ENCODE assay signal across 1 cellular context in genomic region chr14:21383848-21384493, GRCh38.
TF ChIP-seq lines count a peak whose summit lies in the region.

SUPT16H (minus strand) TSS chr14:21384019; CDS start chr14:21383927, 92 bp downstream.

TF ChIP-seq in HepG2, 621 proteins besides CTCF, POLR2A, EP300 and RAD21 (continued from another document and continues in another):
- TF ChIP-seq ATF4 (CRISPR knock-in tag; IDR thresholded peaks at IDR 0.05): 0 out of 4 replicates have a peak, but pooled peaks have one; percentile 28
- TF ChIP-seq, protein P1, sequence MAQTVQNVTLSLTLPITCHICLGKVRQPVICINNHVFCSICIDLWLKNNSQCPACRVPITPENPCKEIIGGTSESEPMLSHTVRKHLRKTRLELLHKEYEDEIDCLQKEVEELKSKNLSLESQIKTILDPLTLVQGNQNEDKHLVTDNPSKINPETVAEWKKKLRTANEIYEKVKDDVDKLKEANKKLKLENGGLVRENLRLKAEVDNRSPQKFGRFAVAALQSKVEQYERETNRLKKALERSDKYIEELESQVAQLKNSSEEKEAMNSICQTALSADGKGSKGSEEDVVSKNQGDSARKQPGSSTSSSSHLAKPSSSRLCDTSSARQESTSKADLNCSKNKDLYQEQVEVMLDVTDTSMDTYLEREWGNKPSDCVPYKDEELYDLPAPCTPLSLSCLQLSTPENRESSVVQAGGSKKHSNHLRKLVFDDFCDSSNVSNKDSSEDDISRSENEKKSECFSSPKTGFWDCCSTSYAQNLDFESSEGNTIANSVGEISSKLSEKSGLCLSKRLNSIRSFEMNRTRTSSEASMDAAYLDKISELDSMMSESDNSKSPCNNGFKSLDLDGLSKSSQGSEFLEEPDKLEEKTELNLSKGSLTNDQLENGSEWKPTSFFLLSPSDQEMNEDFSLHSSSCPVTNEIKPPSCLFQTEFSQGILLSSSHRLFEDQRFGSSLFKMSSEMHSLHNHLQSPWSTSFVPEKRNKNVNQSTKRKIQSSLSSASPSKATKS (CRISPR knock-in tag; IDR thresholded peaks at IDR 0.05): no peak
- peak; percentile 62 for TF ChIP-seq FOXA3 (CRISPR knock-in tag; IDR thresholded peaks at IDR 0.05)
- TF ChIP-seq, protein P2, sequence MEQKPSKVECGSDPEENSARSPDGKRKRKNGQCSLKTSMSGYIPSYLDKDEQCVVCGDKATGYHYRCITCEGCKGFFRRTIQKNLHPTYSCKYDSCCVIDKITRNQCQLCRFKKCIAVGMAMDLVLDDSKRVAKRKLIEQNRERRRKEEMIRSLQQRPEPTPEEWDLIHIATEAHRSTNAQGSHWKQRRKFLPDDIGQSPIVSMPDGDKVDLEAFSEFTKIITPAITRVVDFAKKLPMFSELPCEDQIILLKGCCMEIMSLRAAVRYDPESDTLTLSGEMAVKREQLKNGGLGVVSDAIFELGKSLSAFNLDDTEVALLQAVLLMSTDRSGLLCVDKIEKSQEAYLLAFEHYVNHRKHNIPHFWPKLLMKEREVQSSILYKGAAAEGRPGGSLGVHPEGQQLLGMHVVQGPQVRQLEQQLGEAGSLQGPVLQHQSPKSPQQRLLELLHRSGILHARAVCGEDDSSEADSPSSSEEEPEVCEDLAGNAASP (CRISPR knock-in tag; IDR thresholded peaks at IDR 0.05; ENCODE audit: borderline replicate concordance): no peak
- 0 out of 2 replicates have a peak, but pooled peaks have one; percentile 48 for TF ChIP-seq PRDM10 (CRISPR knock-in tag; IDR thresholded peaks at IDR 0.05; ENCODE audit: low read depth)
- TF ChIP-seq NCOA2 (CRISPR knock-in tag; IDR thresholded peaks at IDR 0.05): peak; percentile 38; the same call in 1 of the 2 replicates
- TF ChIP-seq MAX (IDR thresholded peaks at IDR 0.05): peak; percentile 87
- peak; percentile 86 for TF ChIP-seq SMAD3 (CRISPR knock-in tag; IDR thresholded peaks at IDR 0.05)
- TF ChIP-seq ZBTB7A (CRISPR knock-in tag; IDR thresholded peaks at IDR 0.05): no peak; the same call in 1 of the 2 replicates
- TF ChIP-seq ZIK1 (CRISPR knock-in tag; IDR thresholded peaks at IDR 0.05; ENCODE audit: borderline replicate concordance, low read depth): no peak
- no peak for TF ChIP-seq HNRNPK (IDR thresholded peaks at IDR 0.05; ENCODE audit: low read depth, low read length, poor library complexity, severe bottlenecking)
- TF ChIP-seq NFRKB (IDR thresholded peaks at IDR 0.05): no peak
- TF ChIP-seq MED1 (CRISPR knock-in tag; IDR thresholded peaks at IDR 0.05): no peak
- peak; percentile 80; the same call in 1 of the 2 replicates for TF ChIP-seq SNAPC2 (CRISPR knock-in tag; IDR thresholded peaks at IDR 0.05)
- TF ChIP-seq, protein P3, sequence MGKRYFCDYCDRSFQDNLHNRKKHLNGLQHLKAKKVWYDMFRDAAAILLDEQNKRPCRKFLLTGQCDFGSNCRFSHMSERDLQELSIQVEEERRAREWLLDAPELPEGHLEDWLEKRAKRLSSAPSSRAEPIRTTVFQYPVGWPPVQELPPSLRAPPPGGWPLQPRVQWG (CRISPR knock-in tag; IDR thresholded peaks at IDR 0.05; ENCODE audit: borderline replicate concordance, low read depth): no peak
- peak; percentile 94 for TF ChIP-seq SP5 (CRISPR knock-in tag; IDR thresholded peaks at IDR 0.05; ENCODE audit: borderline replicate concordance, low read depth)
- no peak for TF ChIP-seq NR3C1 (CRISPR knock-in tag; IDR thresholded peaks at IDR 0.05)
- no peak for TF ChIP-seq MXD3 (CRISPR knock-in tag; IDR thresholded peaks at IDR 0.05)
- TF ChIP-seq JUN (CRISPR knock-in tag; IDR thresholded peaks at IDR 0.05): no peak
- no peak for TF ChIP-seq ZBTB14 (CRISPR knock-in tag; IDR thresholded peaks at IDR 0.05)
- TF ChIP-seq SCMH1 (CRISPR knock-in tag; IDR thresholded peaks at IDR 0.05; ENCODE audit: borderline replicate concordance): no peak
- TF ChIP-seq ZBTB46 (CRISPR knock-in tag; IDR thresholded peaks at IDR 0.05; ENCODE audit: borderline replicate concordance): no peak
- 0 out of 2 replicates have a peak, but pooled peaks have one; percentile 51 for TF ChIP-seq ZNF430 (CRISPR knock-in tag; IDR thresholded peaks at IDR 0.05)
- TF ChIP-seq TRIM24 (CRISPR knock-in tag; IDR thresholded peaks at IDR 0.05): no peak
- peak; percentile 81 for TF ChIP-seq ATF1 (CRISPR knock-in tag; IDR thresholded peaks at IDR 0.05)
- TF ChIP-seq ZNF598 (CRISPR knock-in tag; IDR thresholded peaks at IDR 0.05; ENCODE audit: borderline replicate concordance): peak; percentile 82; the same call in 1 of the 2 replicates
- no peak for TF ChIP-seq RFX5 (IDR thresholded peaks at IDR 0.05; ENCODE audit: low read depth, low read length)
- TF ChIP-seq RORA (CRISPR knock-in tag; IDR thresholded peaks at IDR 0.05): no peak
- TF ChIP-seq NR2F2 (IDR thresholded peaks at IDR 0.05; ENCODE audit: borderline replicate concordance, low read depth): no peak; the same call in 1 of the 2 replicates
- TF ChIP-seq SOX5 (CRISPR knock-in tag; IDR thresholded peaks at IDR 0.05; ENCODE audit: borderline replicate concordance): peak; percentile 62; the same call in 1 of the 2 replicates
- TF ChIP-seq ZNF326 (CRISPR knock-in tag; IDR thresholded peaks at IDR 0.05; ENCODE audit: borderline replicate concordance): no peak
- TF ChIP-seq ZNF383 (CRISPR knock-in tag; IDR thresholded peaks at IDR 0.05; ENCODE audit: borderline replicate concordance): no peak; the same call in 1 of the 2 replicates
- TF ChIP-seq ZSCAN30 (CRISPR knock-in tag; IDR thresholded peaks at IDR 0.05): no peak; the same call in 1 of the 2 replicates
- TF ChIP-seq ZNF367 (CRISPR knock-in tag; IDR thresholded peaks at IDR 0.05; ENCODE audit: borderline replicate concordance): no peak; the same call in 1 of the 2 replicates
- peak; percentile 95 for TF ChIP-seq ZNF687 (CRISPR knock-in tag; IDR thresholded peaks at IDR 0.05)
- TF ChIP-seq MLLT10 (CRISPR knock-in tag; IDR thresholded peaks at IDR 0.05): no peak
- TF ChIP-seq, protein P4, sequence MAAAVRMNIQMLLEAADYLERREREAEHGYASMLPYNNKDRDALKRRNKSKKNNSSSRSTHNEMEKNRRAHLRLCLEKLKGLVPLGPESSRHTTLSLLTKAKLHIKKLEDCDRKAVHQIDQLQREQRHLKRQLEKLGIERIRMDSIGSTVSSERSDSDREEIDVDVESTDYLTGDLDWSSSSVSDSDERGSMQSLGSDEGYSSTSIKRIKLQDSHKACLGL (CRISPR knock-in tag; IDR thresholded peaks at IDR 0.05): peak; percentile 29; the same call in 1 of the 2 replicates
- TF ChIP-seq ZNF101 (CRISPR knock-in tag; IDR thresholded peaks at IDR 0.05; ENCODE audit: borderline replicate concordance, low read depth): no peak
- peak; percentile 82 for TF ChIP-seq HOXA3 (CRISPR knock-in tag; IDR thresholded peaks at IDR 0.05)
- no peak for TF ChIP-seq AHR (CRISPR knock-in tag; IDR thresholded peaks at IDR 0.05)
- TF ChIP-seq ZMYM3 (CRISPR knock-in tag; IDR thresholded peaks at IDR 0.05): no peak; the same call in 1 of the 2 replicates
- TF ChIP-seq BORCS8-MEF2B (CRISPR knock-in tag; IDR thresholded peaks at IDR 0.05): peak; percentile 83
- TF ChIP-seq ZBTB3 (CRISPR knock-in tag; IDR thresholded peaks at IDR 0.05; ENCODE audit: borderline replicate concordance, low read depth): peak; percentile 52; the same call in 1 of the 2 replicates
- TF ChIP-seq, protein P5, sequence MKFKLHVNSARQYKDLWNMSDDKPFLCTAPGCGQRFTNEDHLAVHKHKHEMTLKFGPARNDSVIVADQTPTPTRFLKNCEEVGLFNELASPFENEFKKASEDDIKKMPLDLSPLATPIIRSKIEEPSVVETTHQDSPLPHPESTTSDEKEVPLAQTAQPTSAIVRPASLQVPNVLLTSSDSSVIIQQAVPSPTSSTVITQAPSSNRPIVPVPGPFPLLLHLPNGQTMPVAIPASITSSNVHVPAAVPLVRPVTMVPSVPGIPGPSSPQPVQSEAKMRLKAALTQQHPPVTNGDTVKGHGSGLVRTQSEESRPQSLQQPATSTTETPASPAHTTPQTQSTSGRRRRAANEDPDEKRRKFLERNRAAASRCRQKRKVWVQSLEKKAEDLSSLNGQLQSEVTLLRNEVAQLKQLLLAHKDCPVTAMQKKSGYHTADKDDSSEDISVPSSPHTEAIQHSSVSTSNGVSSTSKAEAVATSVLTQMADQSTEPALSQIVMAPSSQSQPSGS (CRISPR knock-in tag; IDR thresholded peaks at IDR 0.05): peak; percentile 63; the same call in 1 of the 2 replicates
